8 cellular contexts compared by ENCODE assay signal in the genomic region with DNA sequence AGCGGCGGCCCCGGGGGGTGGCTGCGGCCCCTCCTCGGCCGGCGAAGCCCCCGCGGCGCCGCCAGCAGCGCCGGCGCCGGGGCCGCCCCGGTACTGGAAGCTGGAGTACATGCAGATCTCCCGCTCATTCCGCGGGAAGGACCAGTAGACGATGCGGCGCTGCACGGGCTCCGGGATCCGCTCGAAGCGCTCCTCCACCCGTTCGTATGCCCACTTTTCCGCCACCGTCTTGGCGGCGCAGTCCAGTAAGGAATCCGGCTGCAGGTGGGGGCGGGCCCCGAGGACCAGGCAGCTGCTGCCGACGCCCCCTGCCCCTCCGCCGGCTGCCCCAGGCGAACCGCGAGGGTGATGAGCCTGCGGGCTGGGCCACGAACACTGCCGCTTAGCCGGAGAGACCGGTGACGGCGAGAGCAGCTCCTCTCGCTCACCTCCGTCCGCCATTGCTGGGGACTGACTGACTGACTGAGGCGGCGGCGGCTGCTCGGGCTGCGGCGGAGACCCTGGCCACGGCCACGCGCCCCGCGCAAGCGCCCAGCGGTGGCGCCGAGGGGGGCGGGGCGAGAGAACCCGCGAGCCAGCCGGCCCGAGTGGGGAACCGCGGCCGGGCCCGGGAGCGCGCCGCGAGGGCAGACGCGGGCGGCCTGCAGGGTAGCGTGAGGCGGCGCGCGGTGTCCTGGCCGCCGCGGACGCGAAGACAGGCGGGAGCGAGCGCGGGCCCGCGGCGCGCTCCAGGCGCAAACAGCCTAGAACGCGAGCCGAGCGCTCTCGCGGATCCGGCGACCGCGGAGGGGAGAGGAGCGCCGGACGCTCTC. TPM values are rescaled to one million over a fixed set of nuclear protein-coding genes. Genes with fewer than 3 reads are reported as not detected.
DNase-seq lines count a peak whose midpoint lies in the region; ATAC-seq, FAIRE-seq and TF ChIP-seq lines count a peak whose summit lies in the region.

TSS of gene ZSWIM5 (minus strand) at position 696 of the 812 bp plus-strand sequence. CDS start at position 441, 255 bp downstream.

- intact Hi-C loops in spleen (cut with DNase I; ENCODE audit: low total_unique reads) = loop anchor here (5.0 kb wide), 1 partner anchor 184 kb away; no protein-coding TSS in a partner anchor

- H3K27me3 ChIP-seq in spleen (replicated peaks in 1 of 7) = peaks cover 0 to 49% (median 4%) of the 10 kb centered on the region in 7 donors

- H3K9me3 ChIP-seq in spleen = no peaks in the 10 kb centered on the region

- peak; percentile 56 for ATAC-seq in GM21717 (IDR thresholded peaks at IDR 0.05; ENCODE audit: unreplicated experiment)

- H3K27ac ChIP-seq in caudate nucleus (ENCODE audit: low read depth, low read length) = peak within 1 kb of the TSS; percentile 87
- peak within 1 kb of the TSS; percentile 71 to 90 (median 86) for H3K27ac ChIP-seq in spleen

- peaks cover 5 to 30% (median 26%) of the 10 kb centered on the region in 6 donors for H3K4me1 ChIP-seq in spleen

- FAIRE-seq in D721Med (lab: Jason Lieb, UNC) = no peak

- H3K36me3 ChIP-seq in spleen = no peaks in the 10 kb centered on the region

- 0% methylated on average over 21 to 118 of the region's 118 CpGs for WGBS in spleen, 5 donors

- H3K4me3 ChIP-seq in spleen = peak within 1 kb of the TSS; percentile 77 to 97 (median 89)

- no peak for TF ChIP-seq POLR2A in spleen (IDR thresholded peaks at IDR 0.05)

- DNase-seq in D721Med (ENCODE audit: insufficient read length, low spot score) (peak; percentile 34), NCI-H1092 treated with DMSO at 0.1 percent for 48 hours (lab: John Stamatoyannopoulos, UW) (peak; percentile 87), caudate nucleus (lab: John Stamatoyannopoulos, UW) (peak in 56 of 61 donors; percentile 35 to 91 (median 72)), iris pigment epithelial cell (ENCODE audit: low read depth) (peak; percentile 70), spleen (peak; percentile 90), MV-4-11 (lab: John Stamatoyannopoulos, UW) (no peak)
- peak; percentile 24 to 59 (median 40) for DNase-seq in activated CD4-positive, CD25-positive, alpha-beta regulatory T cell (lab: John Stamatoyannopoulos, UW)

- TF ChIP-seq CTCF in D721Med (IDR thresholded peaks at IDR 0.05; ENCODE audit: insufficient read depth, missing control alignments) (no peak), spleen (IDR thresholded peaks at IDR 0.05 in 8 of 11, conservative IDR thresholded peaks at IDR 0.05 in 3 of 11) (no peak)

RNA-seq across cellular contexts. Expression of gene ZSWIM5, which starts in this region (rescaled TPM):
- 1 to 10 TPM; 2.4 to 4.7 (median 3.6) TPM for total RNA-seq in spleen
- polyA plus RNA-seq in spleen = under 1 TPM; 0.15 to 0.61 (median 0.43) TPM
